ENCODE assay signal across 34 cellular contexts in genomic region chr18:80161781-80162417, GRCh38.
"Had no signal": no experiment of that assay in that cellular context is flagged by ENCODE, and none has a peak within 500 bp of the region (broad histone marks: within the 10 kb centered on the region; RNA-seq: fewer than 3 reads in every experiment).

No MANE protein-coding gene starts in this region.

- H3K4me3 ChIP-seq: cardiac muscle cell had no signal

- H3K36me3 ChIP-seq: cardiac muscle cell had no signal

- H3K4me3 Mint-ChIP-seq: activated CD4-positive, alpha-beta memory T cell treated with anti-CD3 and anti-CD28 coated beads, Interleukin-2, amount 10 ng/mL, durations not matched to agents 7 days and 5 days; activated CD8-positive, alpha-beta memory T cell treated with anti-CD3 and anti-CD28 coated beads, Interleukin-2, amount 10 ng/mL, durations not matched to agents 7 days and 5 days; activated naive CD8-positive, alpha-beta T cell treated with anti-CD3 and anti-CD28 coated beads for 36 hours had no signal

- H3K36me3 Mint-ChIP-seq: activated CD8-positive, alpha-beta memory T cell treated with anti-CD3 and anti-CD28 coated beads, Interleukin-2, amount 10 ng/mL, durations not matched to agents 7 days and 5 days; activated naive CD8-positive, alpha-beta T cell treated with anti-CD3 and anti-CD28 coated beads for 36 hours had no signal

- DNase-seq: activated CD4-positive, alpha-beta memory T cell treated with anti-CD3 and anti-CD28 coated beads, Interleukin-2, amount 10 ng/mL, durations not matched to agents 7 days and 5 days; activated CD4-positive, alpha-beta T cell treated with anti-CD3 and anti-CD28 coated beads for 1 hour; activated CD4-positive, alpha-beta T cell treated with anti-CD3 and anti-CD28 coated beads for 48 hours; activated CD4-positive, CD25-positive, alpha-beta regulatory T cell; activated CD8-positive, alpha-beta memory T cell treated with anti-CD3 and anti-CD28 coated beads for 24 hours; activated CD8-positive, alpha-beta memory T cell treated with anti-CD3 and anti-CD28 coated beads, Interleukin-2, amount 50 U/mL, for 48 hours; activated effector memory CD4-positive, alpha-beta T cell treated with anti-CD3 and anti-CD28 coated beads, Interleukin-2, amount 50 U/mL, for 16 hours; activated naive CD4-positive, alpha-beta T cell; activated naive CD4-positive, alpha-beta T cell treated with anti-CD3 and anti-CD28 coated beads, Interleukin-2, amount 50 U/mL, for 16 hours; activated naive CD8-positive, alpha-beta T cell treated with anti-CD3 and anti-CD28 coated beads for 36 hours; activated T-cell treated with anti-CD3 and anti-CD28 coated beads, Interleukin-2, amount 50 U/mL, for 48 hours; amniotic stem cell; aorta; Kasumi-1; MM.1S; MV-4-11; NCI-H1092; NCI-H1436 treated with DMSO at 0.1 percent for 48 hours; NCI-H1694 treated with DMSO at 0.1 percent for 48 hours; NCI-H2029; NCI-H510A; NCI-H526; NCI-H748 treated with DMSO at 0.1 percent for 48 hours; NK-92 treated with Interleukin-12 subunit alpha and Interleukin-12 subunit beta, amount 100 ng/mL, for 24 hours; PC-3; Right ventricle myocardium superior; SW 1271; T-helper 1 cell; T1000; WERI-Rb-1 had no signal

- ATAC-seq: activated CD8-positive, alpha-beta memory T cell treated with anti-CD3 and anti-CD28 coated beads, Interleukin-2, amount 10 ng/mL, durations not matched to agents 7 days and 5 days; PC-3 had no signal

- H3K27me3 ChIP-seq: cardiac muscle cell had no signal

- H3K4me1 Mint-ChIP-seq: activated naive CD8-positive, alpha-beta T cell treated with anti-CD3 and anti-CD28 coated beads for 36 hours; central memory CD8-positive, alpha-beta T cell had no signal

- H3K27ac Mint-ChIP-seq: activated CD4-positive, alpha-beta memory T cell treated with anti-CD3 and anti-CD28 coated beads, Interleukin-2, amount 10 ng/mL, durations not matched to agents 7 days and 5 days; activated CD8-positive, alpha-beta memory T cell treated with anti-CD3 and anti-CD28 coated beads, Interleukin-2, amount 10 ng/mL, durations not matched to agents 7 days and 5 days; activated naive CD8-positive, alpha-beta T cell treated with anti-CD3 and anti-CD28 coated beads for 36 hours had no signal

- FAIRE-seq: RCC 7860 had no signal

- H3K27ac ChIP-seq: cardiac muscle cell, WERI-Rb-1 had no signal
